Comparison of ENCODE assay signal across 8 cellular contexts in the genomic region with DNA sequence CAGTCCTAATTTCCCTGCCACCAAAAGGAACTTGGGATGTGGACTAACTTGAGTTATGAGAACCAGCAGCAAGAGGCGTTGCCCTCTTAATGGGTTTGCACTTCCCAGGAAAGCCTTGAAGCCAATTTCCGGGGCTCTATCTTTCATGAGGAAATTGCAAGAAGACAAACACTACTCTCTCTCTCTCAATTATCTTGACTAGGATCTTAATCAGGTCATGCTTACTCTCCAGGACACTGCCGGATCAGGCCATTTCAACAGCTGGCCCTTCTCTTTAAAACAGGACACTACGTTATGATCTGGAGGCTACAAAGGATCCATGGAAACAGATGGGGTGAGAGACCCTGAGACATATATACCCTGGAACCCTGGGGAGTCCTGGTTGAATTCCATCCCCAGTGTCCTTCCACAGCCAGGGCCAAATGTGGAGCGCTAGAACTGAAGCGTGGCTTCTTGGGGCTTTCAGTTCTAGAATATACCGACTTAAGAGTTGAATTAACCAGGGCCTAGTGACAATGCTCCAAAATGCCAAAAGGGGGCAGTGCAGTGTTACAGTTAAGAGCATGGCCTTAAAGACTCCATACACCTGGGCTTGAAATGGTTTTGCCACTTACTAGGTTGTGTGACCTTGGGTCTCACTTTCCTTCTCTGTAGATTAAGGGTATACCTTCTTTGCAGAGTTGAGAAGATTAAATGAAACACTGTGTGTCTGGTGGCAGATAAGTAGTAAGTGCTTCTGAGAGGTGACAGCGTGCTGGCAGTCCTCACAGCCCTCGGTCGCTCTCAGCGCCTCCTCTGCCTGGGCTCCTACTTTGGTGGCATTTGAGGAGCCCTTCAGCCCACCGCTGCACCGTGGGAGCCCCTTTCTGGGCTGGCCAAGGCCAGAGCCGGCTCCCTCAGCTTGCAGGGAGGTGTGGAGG. TPM values are rescaled to one million over a fixed set of nuclear protein-coding genes. Genes with fewer than 3 reads are reported as not detected.
A peak's percentile ranks its signal among the peaks of the same experiment; 100 is the strongest.
DNase-seq lines count a peak whose midpoint lies in the region; ATAC-seq and TF ChIP-seq lines count a peak whose summit lies in the region.

No MANE protein-coding gene starts in this region.

- DNase-seq in DMS79 (lab: John Stamatoyannopoulos, UW) (peak; percentile 55), NCI-H82 treated with DMSO at 0.1 percent for 48 hours (lab: John Stamatoyannopoulos, UW; ENCODE audit: unreplicated experiment) (peak; percentile 46), esophagus muscularis mucosa (ENCODE audit: extremely low spot score) (no peak), natural killer cell (peak; percentile 27), thyroid gland (peak; percentile 50 to 57)
- peak; percentile 56 for DNase-seq in activated CD8-positive, alpha-beta memory T cell treated with anti-CD3 and anti-CD28 coated beads, Interleukin-2, amount 50 U/mL, for 4 hours

- H3K36me3 ChIP-seq in esophagus muscularis mucosa (peaks cover 0 to 19% (median 10%) of the 10 kb centered on the region in 4 donors), thyroid gland (no peaks in the 10 kb centered on the region)

- 62% methylated on average over 8 of the region's 14 CpGs for WGBS in esophagus muscularis mucosa
- whole genome bisulfite sequencing in thyroid gland, 2 donors, result 69 to 72% methylated on average over 10 to 14 of the region's 14 CpGs

- no peak overlapping the region for H3K4me3 Mint-ChIP-seq in natural killer cell

- H3K4me3 ChIP-seq in esophagus muscularis mucosa (no peak overlapping the region), thyroid gland (replicated peaks in 1 of 3) (no peak overlapping the region)

- H3K27me3 Mint-ChIP-seq in natural killer cell (ENCODE audit: low read depth in 2 of 2), result no peaks in the 10 kb centered on the region

- H3K4me1 Mint-ChIP-seq in natural killer cell, result peaks cover 7 to 12% of the 10 kb centered on the region in 2 donors

- TF ChIP-seq POLR2A in esophagus muscularis mucosa (IDR thresholded peaks at IDR 0.05; ENCODE audit: low read depth), result no peak
- TF ChIP-seq POLR2A in thyroid gland (IDR thresholded peaks at IDR 0.05), result no peak

- H3K27ac ChIP-seq in esophagus muscularis mucosa (replicated peaks in 1 of 4) (no peak overlapping the region), thyroid gland (no peak overlapping the region)

- no peaks in the 10 kb centered on the region for H3K9me3 Mint-ChIP-seq in natural killer cell

- intact Hi-C loops in esophagus muscularis mucosa (cut with DNase I) (loop anchor here (1.0 to 10.0 kb wide), 2 partner anchors 63 to 158 kb away; no protein-coding TSS in a partner anchor), natural killer cell (cut with micrococcal nuclease) (loop anchor here (1.0 to 5.0 kb wide), 3 partner anchors 63 to 197 kb away; no protein-coding TSS in a partner anchor), thyroid gland (cut with DNase I) (loop anchor here (5.0 kb wide), 1 partner anchor 65 kb away; no protein-coding TSS in a partner anchor)

- H3K27me3 ChIP-seq in esophagus muscularis mucosa (no peaks in the 10 kb centered on the region), thyroid gland (no peaks in the 10 kb centered on the region)

- no peak overlapping the region for H3K27ac Mint-ChIP-seq in natural killer cell

- peak; percentile 64 for ATAC-seq in HG03354 (IDR thresholded peaks at IDR 0.05; ENCODE audit: poor library complexity, severe bottlenecking, unreplicated experiment)
- peak; percentile 89 to 93 (median 92) for ATAC-seq in natural killer cell
- ATAC-seq in GM18858 (IDR thresholded peaks at IDR 0.05; ENCODE audit: unreplicated experiment), result no peak

- TF ChIP-seq CTCF in esophagus muscularis mucosa (IDR thresholded peaks at IDR 0.05) (peak; percentile 57 to 77 (median 69)), natural killer cell (IDR thresholded peaks at IDR 0.05) (peak; percentile 73), thyroid gland (IDR thresholded peaks at IDR 0.05) (peak; percentile 29 to 63 (median 62))

- no peak for TF ChIP-seq EP300 in esophagus muscularis mucosa (IDR thresholded peaks at IDR 0.05)

- H3K4me1 ChIP-seq in esophagus muscularis mucosa (peaks cover 13 to 17% (median 16%) of the 10 kb centered on the region in 4 donors), thyroid gland (peaks cover 0 to 5% of the 10 kb centered on the region in 2 donors)

- no peaks in the 10 kb centered on the region for H3K9me3 ChIP-seq in esophagus muscularis mucosa
- no peaks in the 10 kb centered on the region for H3K9me3 ChIP-seq in thyroid gland

- no peaks in the 10 kb centered on the region for H3K36me3 Mint-ChIP-seq in natural killer cell

RNA-seq across cellular contexts. Expression of a gene that starts 21.1 kb away (rescaled TPM):
- total RNA-seq in esophagus muscularis mucosa, result 10 to 100 TPM; 12.6 to 19.2 (median 17.0) TPM
- total RNA-seq in natural killer cell, result 10 to 100 TPM; 18.9 to 20.6 (median 19.2) TPM
- 10 to 100 TPM in 3 of 4 donors, 1 to 10 TPM in 1; 6.6 to 14.3 (median 10.5) TPM for total RNA-seq in thyroid gland

RNA-seq across cellular contexts. Expression of a gene that starts 21.3 kb away (rescaled TPM):
- not detected for total RNA-seq in esophagus muscularis mucosa
- total RNA-seq in natural killer cell, result not detected
- under 1 TPM in 2 of 4 donors, not detected in 2; 0.81 to 0.89 TPM for total RNA-seq in thyroid gland
